ENCODE assay signal across 1 cellular context in the genomic region with DNA sequence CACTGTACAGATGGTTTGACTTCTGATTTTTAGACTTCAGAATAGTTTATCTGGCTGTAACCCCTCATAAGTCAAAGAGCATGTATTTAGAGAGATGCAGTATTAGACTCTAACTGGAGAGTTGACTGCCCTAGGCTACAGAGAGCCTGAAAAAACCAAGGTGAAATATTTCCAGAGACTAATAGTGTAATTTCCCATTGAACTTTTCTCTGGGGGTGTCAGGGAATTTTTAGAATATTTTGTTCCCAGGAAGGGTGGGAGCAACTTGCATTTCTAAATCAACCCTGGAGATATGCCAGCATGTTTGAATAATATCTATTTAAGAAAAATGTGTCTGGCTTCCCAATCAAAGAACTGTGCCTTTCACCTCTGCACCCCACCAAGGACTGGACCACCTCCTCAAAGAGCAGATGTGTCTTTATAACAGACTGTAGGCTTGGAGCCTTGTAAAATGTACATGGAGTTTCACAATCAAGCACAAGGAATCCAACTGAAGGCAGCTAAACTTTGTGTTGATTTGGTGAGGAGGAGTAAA.
TF ChIP-seq lines count a peak whose summit lies in the region.

No MANE protein-coding gene starts in this region.

TF ChIP-seq in IMR-90, 13 proteins besides CTCF, POLR2A, EP300 and RAD21 (continued from another document):
- TF ChIP-seq CHD1 (IDR thresholded peaks at IDR 0.05; ENCODE audit: low read depth, low read length) (no peak), RCOR1 (IDR thresholded peaks at IDR 0.05; ENCODE audit: insufficient replicate concordance, low read length) (no peak), RFX5 (IDR thresholded peaks at IDR 0.05; ENCODE audit: low read depth, low read length) (no peak), FOS (IDR thresholded peaks at IDR 0.05; ENCODE audit: low read depth, low read length) (no peak), NFE2L2 (IDR thresholded peaks at IDR 0.05; ENCODE audit: low read depth, low read length) (no peak)
- TF ChIP-seq, protein P1, sequence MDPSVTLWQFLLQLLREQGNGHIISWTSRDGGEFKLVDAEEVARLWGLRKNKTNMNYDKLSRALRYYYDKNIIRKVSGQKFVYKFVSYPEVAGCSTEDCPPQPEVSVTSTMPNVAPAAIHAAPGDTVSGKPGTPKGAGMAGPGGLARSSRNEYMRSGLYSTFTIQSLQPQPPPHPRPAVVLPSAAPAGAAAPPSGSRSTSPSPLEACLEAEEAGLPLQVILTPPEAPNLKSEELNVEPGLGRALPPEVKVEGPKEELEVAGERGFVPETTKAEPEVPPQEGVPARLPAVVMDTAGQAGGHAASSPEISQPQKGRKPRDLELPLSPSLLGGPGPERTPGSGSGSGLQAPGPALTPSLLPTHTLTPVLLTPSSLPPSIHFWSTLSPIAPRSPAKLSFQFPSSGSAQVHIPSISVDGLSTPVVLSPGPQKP (IDR thresholded peaks at IDR 0.05; ENCODE audit: borderline replicate concordance, low read depth, low read length): no peak
